Comparison of ENCODE assay signal across 15 cellular contexts in genomic region chr7:84912537-84912936, GRCh38.
DNase-seq lines count a peak whose midpoint lies in the region; ATAC-seq, FAIRE-seq and TF ChIP-seq lines count a peak whose summit lies in the region.
"Had no signal": no experiment of that assay in that cellular context is flagged by ENCODE, and none has a peak within 500 bp of the region (broad histone marks: within the 10 kb centered on the region; RNA-seq: fewer than 3 reads in every experiment).

No MANE protein-coding gene starts in this region.

- H3K4me3 Mint-ChIP-seq in GM23338 = no peak overlapping the region
- H3K4me3 Mint-ChIP-seq: CD4-positive, CD25-positive, alpha-beta regulatory T cell had no signal

- H2BK120ac ChIP-seq in H1 (replicated peaks; ENCODE audit: low read depth, low read length) = no peak overlapping the region

- POLR2A ChIA-PET in H1 (lab: Charles Lee; ENCODE audit: partially characterized antibody) = no interaction called here

- no peak overlapping the region for H2BK12ac ChIP-seq in H1 (ENCODE audit: low read depth, low read length)

- H3K4me3 ChIP-seq in GM23338 (no peak overlapping the region), HUES64 (ENCODE audit: low read length) (no peak overlapping the region), H1 (ENCODE audit: extremely low read depth in 1 of 4, insufficient read depth in 2 of 4, low read depth in 3 of 4, low read length in 4 of 4) (peak overlapping the region in 1 of 4 experiments; percentile 29; a peak in 1 of 8 replicates), pancreas (no peak overlapping the region), psoas muscle (no peak overlapping the region)
- H3K4me3 ChIP-seq: BLaER1 treated with 17β-estradiol and CSF1 and Interleukin-3, amounts not matched to agents 10 nM and 100 nM; GM12878 had no signal

- intact Hi-C loops in pancreas (cut with DNase I) = no loop called here
- intact Hi-C loops in psoas muscle (cut with DNase I) = loop anchor here in 1 of 2 donors (10.0 kb wide), 1 partner anchor 112 kb away; no protein-coding TSS in a partner anchor

- no peak for TF ChIP-seq CTCF in GM23338 (conservative IDR thresholded peaks at IDR 0.05; ENCODE audit: low read depth in 2 of 2)
- no peak for TF ChIP-seq CTCF in H1 (IDR thresholded peaks at IDR 0.05; ENCODE audit: control extremely low read depth in 1 of 3, insufficient read depth in 1 of 3, low read depth in 1 of 3, low read length in 3 of 3)
- TF ChIP-seq CTCF in pancreas (IDR thresholded peaks at IDR 0.05) = no peak
- TF ChIP-seq CTCF in psoas muscle (IDR thresholded peaks at IDR 0.05) = no peak

- no peaks in the 10 kb centered on the region for H3F3A ChIP-seq in GM23338 (replicated peaks; ENCODE audit: low read depth)

- TF ChIP-seq EP300 in H1 (IDR thresholded peaks at IDR 0.05; ENCODE audit: borderline replicate concordance in 1 of 2, low read depth in 2 of 2, low read length in 2 of 2) = no peak

- WGBS in HUES64 = no CpG with 5 or more reads among the region's 2 CpGs
- 85% methylated on average over 2 of the region's 2 CpGs; no CpG with 5 or more reads in 1 of the 2 experiments for WGBS in H1 (ENCODE audit: extremely low coverage in 1 of 2, insufficient coverage in 1 of 2, insufficient read length in 1 of 2, insufficient replicate concordance in 2 of 2, low coverage in 1 of 2, low lambda C conversion rate in 2 of 2, missing lambda C conversion rate in 1 of 2), 2 experiments
- WGBS in pancreas, 2 donors = 81 to 92% methylated on average over 2 of the region's 2 CpGs
- WGBS in psoas muscle, 3 donors = 95 to 98% (median 96%) methylated on average over 2 of the region's 2 CpGs

- CTCF ChIA-PET in H1 (lab: Charles Lee; ENCODE audit: partially characterized antibody) = no interaction called here

- peak overlapping the region; percentile 64 for H3K27ac ChIP-seq in GM23338 (ENCODE audit: low read depth)
- H3K27ac ChIP-seq in HUES64 (ENCODE audit: low read depth, low read length) = peak overlapping the region; percentile 72
- H3K27ac ChIP-seq in H1 (ENCODE audit: low read depth, low read length) = no peak overlapping the region
- no peak overlapping the region for H3K27ac ChIP-seq in pancreas
- H3K27ac ChIP-seq in psoas muscle = no peak overlapping the region
- H3K27ac ChIP-seq: BLaER1 treated with 17β-estradiol and CSF1 and Interleukin-3, amounts not matched to agents 10 nM and 100 nM; HL-60 had no signal

- no peak for TF ChIP-seq RAD21 in H1 (IDR thresholded peaks at IDR 0.05 in 1 of 2, conservative IDR thresholded peaks at IDR 0.05 in 1 of 2; ENCODE audit: low read depth in 2 of 2, low read length in 2 of 2)

- H3K4me2 ChIP-seq in GM23338 = peak overlapping the region; percentile 17
- no peak overlapping the region; a peak in 1 of 4 replicates for H3K4me2 ChIP-seq in H1 (ENCODE audit: insufficient read depth in 1 of 2, low read depth in 2 of 2, low read length in 2 of 2)

- no peak overlapping the region for H2BK5ac ChIP-seq in H1 (ENCODE audit: low read depth, low read length)

- no peak overlapping the region for H4K8ac ChIP-seq in H1 (ENCODE audit: extremely low read depth, insufficient read depth, low read length)

- H2BK20ac ChIP-seq in H1 (ENCODE audit: low read length) = no peak overlapping the region

- H3K36me3 Mint-ChIP-seq in GM23338 (ENCODE audit: low read depth) = peaks cover 11% of the 10 kb centered on the region; the same call in 2 of the 3 replicates
- H3K36me3 Mint-ChIP-seq: CD4-positive, CD25-positive, alpha-beta regulatory T cell had no signal

- H4K91ac ChIP-seq in H1 (replicated peaks; ENCODE audit: insufficient read length, low read length) = no peak overlapping the region

- H2AFZ ChIP-seq in GM23338 (no peak overlapping the region), H1 (ENCODE audit: low read length) (no peak overlapping the region)

- H4K5ac ChIP-seq in H1 (ENCODE audit: insufficient read length, low read depth, low read length) = peak overlapping the region; percentile 100

- H3K9me3 Mint-ChIP-seq in GM23338 = peaks cover 3% of the 10 kb centered on the region; the same call in 1 of the 3 replicates

- no peaks in the 10 kb centered on the region for H3K27me3 Mint-ChIP-seq in GM23338 (ENCODE audit: insufficient read depth, low read depth, poor library complexity)
- H3K27me3 Mint-ChIP-seq: CD4-positive, CD25-positive, alpha-beta regulatory T cell had no signal

- peak overlapping the region; percentile 90 for H3K27ac Mint-ChIP-seq in GM23338
- H3K27ac Mint-ChIP-seq: CD4-positive, CD25-positive, alpha-beta regulatory T cell had no signal

- no peak overlapping the region for H3K56ac ChIP-seq in H1 (replicated peaks; ENCODE audit: insufficient read length, low read depth, low read length)

- H3K23ac ChIP-seq in H1 (ENCODE audit: insufficient read length) = no peak overlapping the region

- H3K79me1 ChIP-seq in H1 (ENCODE audit: low read depth, low read length) = no peaks in the 10 kb centered on the region

- H3K4me1 ChIP-seq in GM23338 (ENCODE audit: insufficient read depth) = peaks cover 30% of the 10 kb centered on the region
- H3K4me1 ChIP-seq in HUES64 (ENCODE audit: insufficient read depth, low read length) = peaks cover 33% of the 10 kb centered on the region
- H3K4me1 ChIP-seq in H1 (replicated peaks in 1 of 4; ENCODE audit: control insufficient read depth in 3 of 4, insufficient read depth in 4 of 4, low read length in 3 of 4) = peaks cover 0 to 8% (median 5%) of the 10 kb centered on the region in 4 experiments; a peak in 3 of 7 replicates
- no peaks in the 10 kb centered on the region for H3K4me1 ChIP-seq in pancreas
- no peaks in the 10 kb centered on the region for H3K4me1 ChIP-seq in psoas muscle

- FAIRE-seq in H1 (lab: Jason Lieb, UNC) = no peak
- peak; percentile 70 for FAIRE-seq in pancreas (lab: Jason Lieb, UNC)
- FAIRE-seq: GM12878, GM18507 had no signal

- no peaks in the 10 kb centered on the region for H4K20me1 ChIP-seq in GM23338 (replicated peaks; ENCODE audit: insufficient read depth)
- H4K20me1 ChIP-seq in H1 (replicated peaks in 1 of 2; ENCODE audit: control insufficient read depth in 1 of 2, insufficient read depth in 2 of 2, low read length in 2 of 2) = no peaks in the 10 kb centered on the region
- H4K20me1 ChIP-seq: BLaER1 treated with 17β-estradiol and CSF1 and Interleukin-3, amounts not matched to agents 10 nM and 100 nM had no signal

- H3K9me3 ChIP-seq in HUES64 (ENCODE audit: insufficient read depth, low read depth, low read length) = no peaks in the 10 kb centered on the region
- H3K9me3 ChIP-seq in H1 (ENCODE audit: insufficient read depth in 2 of 2, low read depth in 1 of 2, low read length in 1 of 2) = no peaks in the 10 kb centered on the region
- H3K9me3 ChIP-seq in pancreas = no peaks in the 10 kb centered on the region
- H3K9me3 ChIP-seq in psoas muscle = no peaks in the 10 kb centered on the region
- H3K9me3 ChIP-seq: BLaER1 treated with 17β-estradiol and CSF1 and Interleukin-3, amounts not matched to agents 10 nM and 100 nM had no signal

- H3K27me3 ChIP-seq in GM23338 (ENCODE audit: insufficient read depth) = no peaks in the 10 kb centered on the region
- no peaks in the 10 kb centered on the region for H3K27me3 ChIP-seq in HUES64 (ENCODE audit: insufficient read depth, low read length)
- H3K27me3 ChIP-seq in H1 (replicated peaks in 1 of 4; ENCODE audit: control insufficient read depth in 3 of 4, extremely low read depth in 1 of 4, insufficient read depth in 3 of 4, low read length in 3 of 4) = no peaks in the 10 kb centered on the region
- no peaks in the 10 kb centered on the region for H3K27me3 ChIP-seq in pancreas
- H3K27me3 ChIP-seq in psoas muscle (ENCODE audit: insufficient read depth in 3 of 3, low read length in 2 of 3) = no peaks in the 10 kb centered on the region
- H3K27me3 ChIP-seq: BLaER1 treated with 17β-estradiol and CSF1 and Interleukin-3, amounts not matched to agents 10 nM and 100 nM had no signal

- H3K4me1 Mint-ChIP-seq in GM23338 = peaks cover 32% of the 10 kb centered on the region
- H3K4me1 Mint-ChIP-seq: CD4-positive, CD25-positive, alpha-beta regulatory T cell had no signal

- H3K9ac ChIP-seq in HUES64 (ENCODE audit: low read depth, low read length) (no peak overlapping the region), H1 (replicated peaks in 1 of 4; ENCODE audit: extremely low read depth in 1 of 4, low read depth in 3 of 4, low read length in 3 of 4) (no peak overlapping the region)
- H3K9ac ChIP-seq: BLaER1 treated with 17β-estradiol and CSF1 and Interleukin-3, amounts not matched to agents 10 nM and 100 nM had no signal

- H2AK5ac ChIP-seq in H1 (ENCODE audit: low read depth, low read length) = no peak overlapping the region

- H3K79me2 ChIP-seq in GM23338 (replicated peaks; ENCODE audit: insufficient read depth) (no peaks in the 10 kb centered on the region), H1 (ENCODE audit: control insufficient read depth in 1 of 2, insufficient read depth in 2 of 2, low read length in 2 of 2) (no peaks in the 10 kb centered on the region)

- H3K4ac ChIP-seq in H1 (replicated peaks; ENCODE audit: insufficient read length, low read depth, low read length) = no peak overlapping the region

- H3K23me2 ChIP-seq in H1 (ENCODE audit: low read depth, low read length) = no peaks in the 10 kb centered on the region

- no peak for ATAC-seq in GM23338
- ATAC-seq in pancreas = no peak
- ATAC-seq in psoas muscle = no peak
- ATAC-seq: GM12878, HCT116 had no signal

- DNase-seq in GM23338 (ENCODE audit: low spot score) = no peak
- DNase-seq in H1 (ENCODE audit: low read depth in 1 of 2, low spot score in 2 of 2) = no peak
- no peak for DNase-seq in pancreas
- no peak for DNase-seq in psoas muscle
- DNase-seq in SIG-M5 (lab: John Stamatoyannopoulos, UW) = no peak
- no peak for DNase-seq in NCI-H526 (lab: John Stamatoyannopoulos, UW)
- DNase-seq: ACHN; CD4-positive, CD25-positive, alpha-beta regulatory T cell; Karpas-422 had no signal

- no peak overlapping the region for H3K14ac ChIP-seq in H1 (ENCODE audit: insufficient read length)

- H3K18ac ChIP-seq in H1 (ENCODE audit: extremely low read depth, low read length) = peak overlapping the region; percentile 36; the same call in 1 of the 2 replicates

- H3K36me3 ChIP-seq in GM23338 (ENCODE audit: insufficient read depth) (no peaks in the 10 kb centered on the region), HUES64 (ENCODE audit: insufficient read depth, low read length) (no peaks in the 10 kb centered on the region), H1 (ENCODE audit: control insufficient read depth in 2 of 4, insufficient read depth in 4 of 4, low read length in 3 of 4) (no peaks in the 10 kb centered on the region), pancreas (no peaks in the 10 kb centered on the region), psoas muscle (ENCODE audit: insufficient read depth in 1 of 2, low read depth in 1 of 2) (no peaks in the 10 kb centered on the region)
- H3K36me3 ChIP-seq: BLaER1 treated with 17β-estradiol and CSF1 and Interleukin-3, amounts not matched to agents 10 nM and 100 nM had no signal

- H3K9me2 ChIP-seq in GM23338 (ENCODE audit: insufficient read depth) = 0 out of 2 replicates have a peak, but pooled peaks cover 3% of the 10 kb centered on the region

- no peak for TF ChIP-seq POLR2A in H1 (IDR thresholded peaks at IDR 0.05; ENCODE audit: control extremely low read depth in 1 of 2, low read depth in 2 of 2, low read length in 2 of 2)

- H2BK15ac ChIP-seq in H1 (ENCODE audit: low read length) = no peak overlapping the region

TF ChIP-seq in H1, 55 proteins besides CTCF, POLR2A, EP300 and RAD21 (continues in another document):
- no peak for TF ChIP-seq EGR1 (IDR thresholded peaks at IDR 0.05; ENCODE audit: borderline replicate concordance, low read depth, low read length)
- TF ChIP-seq TAF7 (optimal IDR thresholded peaks at IDR 0.05; ENCODE audit: borderline replicate concordance, low read depth, low read length) = no peak

Comparison
In these comparisons a context has a peak if more than half of its experiments do, and no peak if none do; other contexts are left out.
1. H3K27ac ChIP-seq: peak in GM23338 (single experiment) and HUES64 (single experiment); none in H1 (single experiment), pancreas (0 of 4) and psoas muscle (single experiment).